ENCODE assay signal across 8 cellular contexts in the genomic region with DNA sequence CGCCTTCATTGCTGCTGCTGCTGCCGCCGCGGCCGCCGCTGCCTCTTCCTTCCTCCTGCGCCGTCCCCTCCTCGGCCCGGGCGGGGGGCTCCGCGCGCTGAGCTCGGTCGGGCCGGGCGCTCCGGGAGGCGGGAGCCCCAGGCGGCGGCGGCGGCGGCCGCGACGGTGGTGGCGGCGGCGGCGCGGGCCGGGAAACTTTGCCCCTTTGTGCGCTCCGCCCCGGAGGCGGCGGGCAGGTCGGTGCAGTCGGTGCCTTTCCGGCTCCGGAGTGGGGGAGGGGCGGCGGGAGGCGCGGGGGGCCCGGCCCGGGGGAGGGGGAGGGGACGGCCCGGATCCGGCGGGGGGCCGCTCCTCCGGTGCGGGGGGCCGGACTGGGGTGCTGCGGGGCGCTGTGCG. TPM values are rescaled to one million over a fixed set of nuclear protein-coding genes. Genes with fewer than 3 reads are reported as not detected.
DNase-seq lines count a peak whose midpoint lies in the region; ATAC-seq and TF ChIP-seq lines count a peak whose summit lies in the region.

No MANE protein-coding gene starts in this region.

- H3K4me1 ChIP-seq in RWPE2 (ENCODE audit: insufficient read depth, poor library complexity, severe bottlenecking) (peaks cover 52% of the 10 kb centered on the region), ascending aorta (peaks cover 6 to 34% of the 10 kb centered on the region in 2 donors), left lung (peaks cover 33 to 90% of the 10 kb centered on the region in 2 donors)

- ATAC-seq in HG02763 (IDR thresholded peaks at IDR 0.05; ENCODE audit: unreplicated experiment) (peak; percentile 17), RWPE2 (ENCODE audit: low read depth) (no peak), left lung (no peak)

- intact Hi-C loops in ascending aorta (cut with DNase I) (loop anchor here (1.0 to 5.0 kb wide), 3 partner anchors 18 to 156 kb away; a partner anchor contains a TSS), left lung (cut with DNase I) (loop anchor here in 1 of 2 donors (10.0 kb wide), 1 partner anchor 60 kb away; a partner anchor contains a TSS)

- peak; percentile 66 for DNase-seq in NCI-H82 (lab: John Stamatoyannopoulos, UW)
- DNase-seq in NCI-H82 treated with DMSO at 0.1 percent for 48 hours (lab: John Stamatoyannopoulos, UW; ENCODE audit: unreplicated experiment), result no peak
- no peak for DNase-seq in RWPE2 (ENCODE audit: low spot score)
- no peak for DNase-seq in ascending aorta (ENCODE audit: low spot score in 2 of 2)
- peak in 1 of 2 donors; percentile 55 for DNase-seq in left lung
- DNase-seq in stimulated activated naive CD4-positive, alpha-beta T cell (lab: John Stamatoyannopoulos, UW), result peak; percentile 58 to 76 (median 66)
- DNase-seq in NCI-H1436 treated with DMSO at 0.1 percent for 48 hours (lab: John Stamatoyannopoulos, UW), result no peak

- H3K9me3 ChIP-seq in RWPE2 (ENCODE audit: severe bottlenecking) (peaks cover 1% of the 10 kb centered on the region), ascending aorta (no peaks in the 10 kb centered on the region), left lung (no peaks in the 10 kb centered on the region)

- H3K4me3 ChIP-seq in RWPE2 (ENCODE audit: severe bottlenecking), result peak overlapping the region; percentile 58
- H3K4me3 ChIP-seq in ascending aorta, result peak overlapping the region; percentile 46 to 74
- H3K4me3 ChIP-seq in left lung, result peak overlapping the region; percentile 53 to 65

- peaks cover 18% of the 10 kb centered on the region for H3K36me3 ChIP-seq in RWPE2 (ENCODE audit: low read depth)
- no peaks in the 10 kb centered on the region for H3K36me3 ChIP-seq in ascending aorta
- peaks cover 0 to 10% of the 10 kb centered on the region in 2 donors for H3K36me3 ChIP-seq in left lung

- peak overlapping the region; percentile 98 for H3K27ac ChIP-seq in RWPE2 (ENCODE audit: poor library complexity, severe bottlenecking)
- H3K27ac ChIP-seq in ascending aorta, result no peak overlapping the region
- H3K27ac ChIP-seq in left lung, result peak overlapping the region; percentile 90 to 93

- TF ChIP-seq CTCF in RWPE2 (IDR thresholded peaks at IDR 0.05; ENCODE audit: poor library complexity, severe bottlenecking), result no peak
- no peak for TF ChIP-seq CTCF in ascending aorta (IDR thresholded peaks at IDR 0.05)
- TF ChIP-seq CTCF in left lung (IDR thresholded peaks at IDR 0.05), result no peak

- H3K27me3 ChIP-seq in RWPE2 (ENCODE audit: insufficient read depth, poor library complexity, severe bottlenecking) (no peaks in the 10 kb centered on the region), ascending aorta (no peaks in the 10 kb centered on the region), left lung (no peaks in the 10 kb centered on the region)

RNA-seq across cellular contexts. Expression of a gene that starts 0.2 kb away (rescaled TPM):
- total RNA-seq in ascending aorta, result 22.7 TPM
- 10 to 100 TPM; 16.6 to 32.1 TPM for total RNA-seq in left lung

RNA-seq across cellular contexts. Expression of a gene that starts 58.2 kb away (rescaled TPM):
- 79.7 TPM for total RNA-seq in ascending aorta
- 10 to 100 TPM; 32.1 to 53.3 TPM for total RNA-seq in left lung

Comparison
In these comparisons a context has a peak if more than half of its experiments do, and no peak if none do; other contexts are left out.
1. DNase-seq: peak in NCI-H82 (single experiment) and stimulated activated naive CD4-positive, alpha-beta T cell (6 of 6); none in NCI-H82 treated with DMSO at 0.1 percent for 48 hours (single experiment), RWPE2 (single experiment), ascending aorta (0 of 2) and NCI-H1436 treated with DMSO at 0.1 percent for 48 hours (single experiment).
2. H3K27ac ChIP-seq: peak in RWPE2 (single experiment) and left lung (2 of 2); none in ascending aorta (0 of 2).
3. Peak in every context shown above with its lines, with median percentiles within 50 percentile points of each other: H3K4me3 ChIP-seq.